In the genomic region with DNA sequence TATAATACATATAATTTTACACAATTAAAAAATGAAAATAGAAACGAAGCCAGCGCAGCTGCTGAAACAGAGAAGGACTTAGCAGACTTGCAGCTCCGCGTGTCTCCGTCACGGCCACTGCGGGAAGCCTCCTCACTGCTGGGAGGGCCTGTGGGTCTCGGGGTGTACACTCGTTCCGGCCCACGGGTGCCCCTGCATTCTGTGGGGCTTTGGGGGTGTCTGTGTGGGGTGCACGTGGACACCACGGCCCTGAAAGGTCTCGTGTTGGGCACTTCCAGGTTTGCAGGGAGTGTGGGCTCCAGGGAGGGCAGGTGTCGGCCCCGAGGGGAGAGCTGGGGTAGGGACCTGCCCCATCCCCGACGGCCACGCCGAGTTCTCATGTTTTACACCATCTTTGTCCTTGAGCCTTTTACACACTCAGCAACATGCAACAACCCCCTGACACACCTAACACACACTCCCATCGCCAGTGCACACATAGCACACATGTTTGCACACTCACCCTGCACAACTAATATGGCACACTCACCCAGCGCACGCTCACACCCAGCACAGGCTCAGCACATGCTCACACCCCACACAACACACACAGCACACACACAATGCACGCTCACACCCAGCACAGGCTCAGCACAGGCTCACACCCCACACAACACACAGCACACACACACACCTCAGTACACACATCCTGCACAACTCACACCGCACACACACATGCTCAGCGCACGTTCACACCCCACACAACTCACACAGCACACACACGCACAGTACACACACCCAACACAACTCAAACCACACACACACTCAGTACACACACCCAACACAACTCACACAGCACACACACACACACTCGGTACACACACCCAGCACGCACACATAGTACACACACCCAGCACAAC, we compare ENCODE assay signal across 2 cellular contexts.
A peak's percentile ranks its signal among the peaks of the same experiment; 100 is the strongest.
TF ChIP-seq lines count a peak whose summit lies in the region.

No MANE protein-coding gene starts in this region.

TF ChIP-seq in WTC11, 78 proteins besides CTCF, POLR2A, EP300 and RAD21:
- TF ChIP-seq, protein P1, sequence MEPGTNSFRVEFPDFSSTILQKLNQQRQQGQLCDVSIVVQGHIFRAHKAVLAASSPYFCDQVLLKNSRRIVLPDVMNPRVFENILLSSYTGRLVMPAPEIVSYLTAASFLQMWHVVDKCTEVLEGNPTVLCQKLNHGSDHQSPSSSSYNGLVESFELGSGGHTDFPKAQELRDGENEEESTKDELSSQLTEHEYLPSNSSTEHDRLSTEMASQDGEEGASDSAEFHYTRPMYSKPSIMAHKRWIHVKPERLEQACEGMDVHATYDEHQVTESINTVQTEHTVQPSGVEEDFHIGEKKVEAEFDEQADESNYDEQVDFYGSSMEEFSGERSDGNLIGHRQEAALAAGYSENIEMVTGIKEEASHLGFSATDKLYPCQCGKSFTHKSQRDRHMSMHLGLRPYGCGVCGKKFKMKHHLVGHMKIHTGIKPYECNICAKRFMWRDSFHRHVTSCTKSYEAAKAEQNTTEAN (CRISPR knock-in tag; IDR thresholded peaks at IDR 0.05), result peak; percentile 18; the same call in 1 of the 2 replicates
- no peak for TF ChIP-seq SP1 (CRISPR knock-in tag; conservative IDR thresholded peaks at IDR 0.05)
- no peak for TF ChIP-seq ATF1 (CRISPR knock-in tag; IDR thresholded peaks at IDR 0.05)

TF ChIP-seq in HepG2, 621 proteins besides CTCF, POLR2A, EP300 and RAD21:
- TF ChIP-seq, protein P2, sequence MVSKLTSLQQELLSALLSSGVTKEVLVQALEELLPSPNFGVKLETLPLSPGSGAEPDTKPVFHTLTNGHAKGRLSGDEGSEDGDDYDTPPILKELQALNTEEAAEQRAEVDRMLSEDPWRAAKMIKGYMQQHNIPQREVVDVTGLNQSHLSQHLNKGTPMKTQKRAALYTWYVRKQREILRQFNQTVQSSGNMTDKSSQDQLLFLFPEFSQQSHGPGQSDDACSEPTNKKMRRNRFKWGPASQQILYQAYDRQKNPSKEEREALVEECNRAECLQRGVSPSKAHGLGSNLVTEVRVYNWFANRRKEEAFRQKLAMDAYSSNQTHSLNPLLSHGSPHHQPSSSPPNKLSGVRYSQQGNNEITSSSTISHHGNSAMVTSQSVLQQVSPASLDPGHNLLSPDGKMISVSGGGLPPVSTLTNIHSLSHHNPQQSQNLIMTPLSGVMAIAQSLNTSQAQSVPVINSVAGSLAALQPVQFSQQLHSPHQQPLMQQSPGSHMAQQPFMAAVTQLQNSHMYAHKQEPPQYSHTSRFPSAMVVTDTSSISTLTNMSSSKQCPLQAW (CRISPR knock-in tag; IDR thresholded peaks at IDR 0.05), result no peak
- TF ChIP-seq EZH2 (conservative IDR thresholded peaks at IDR 0.05; ENCODE audit: low read depth, low read length), result 0 out of 2 replicates have a peak, but pooled peaks have one; percentile 29
- TF ChIP-seq, protein P3, sequence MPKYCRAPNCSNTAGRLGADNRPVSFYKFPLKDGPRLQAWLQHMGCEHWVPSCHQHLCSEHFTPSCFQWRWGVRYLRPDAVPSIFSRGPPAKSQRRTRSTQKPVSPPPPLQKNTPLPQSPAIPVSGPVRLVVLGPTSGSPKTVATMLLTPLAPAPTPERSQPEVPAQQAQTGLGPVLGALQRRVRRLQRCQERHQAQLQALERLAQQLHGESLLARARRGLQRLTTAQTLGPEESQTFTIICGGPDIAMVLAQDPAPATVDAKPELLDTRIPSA (CRISPR knock-in tag; IDR thresholded peaks at IDR 0.05; ENCODE audit: borderline replicate concordance), result no peak
- TF ChIP-seq, protein P4, sequence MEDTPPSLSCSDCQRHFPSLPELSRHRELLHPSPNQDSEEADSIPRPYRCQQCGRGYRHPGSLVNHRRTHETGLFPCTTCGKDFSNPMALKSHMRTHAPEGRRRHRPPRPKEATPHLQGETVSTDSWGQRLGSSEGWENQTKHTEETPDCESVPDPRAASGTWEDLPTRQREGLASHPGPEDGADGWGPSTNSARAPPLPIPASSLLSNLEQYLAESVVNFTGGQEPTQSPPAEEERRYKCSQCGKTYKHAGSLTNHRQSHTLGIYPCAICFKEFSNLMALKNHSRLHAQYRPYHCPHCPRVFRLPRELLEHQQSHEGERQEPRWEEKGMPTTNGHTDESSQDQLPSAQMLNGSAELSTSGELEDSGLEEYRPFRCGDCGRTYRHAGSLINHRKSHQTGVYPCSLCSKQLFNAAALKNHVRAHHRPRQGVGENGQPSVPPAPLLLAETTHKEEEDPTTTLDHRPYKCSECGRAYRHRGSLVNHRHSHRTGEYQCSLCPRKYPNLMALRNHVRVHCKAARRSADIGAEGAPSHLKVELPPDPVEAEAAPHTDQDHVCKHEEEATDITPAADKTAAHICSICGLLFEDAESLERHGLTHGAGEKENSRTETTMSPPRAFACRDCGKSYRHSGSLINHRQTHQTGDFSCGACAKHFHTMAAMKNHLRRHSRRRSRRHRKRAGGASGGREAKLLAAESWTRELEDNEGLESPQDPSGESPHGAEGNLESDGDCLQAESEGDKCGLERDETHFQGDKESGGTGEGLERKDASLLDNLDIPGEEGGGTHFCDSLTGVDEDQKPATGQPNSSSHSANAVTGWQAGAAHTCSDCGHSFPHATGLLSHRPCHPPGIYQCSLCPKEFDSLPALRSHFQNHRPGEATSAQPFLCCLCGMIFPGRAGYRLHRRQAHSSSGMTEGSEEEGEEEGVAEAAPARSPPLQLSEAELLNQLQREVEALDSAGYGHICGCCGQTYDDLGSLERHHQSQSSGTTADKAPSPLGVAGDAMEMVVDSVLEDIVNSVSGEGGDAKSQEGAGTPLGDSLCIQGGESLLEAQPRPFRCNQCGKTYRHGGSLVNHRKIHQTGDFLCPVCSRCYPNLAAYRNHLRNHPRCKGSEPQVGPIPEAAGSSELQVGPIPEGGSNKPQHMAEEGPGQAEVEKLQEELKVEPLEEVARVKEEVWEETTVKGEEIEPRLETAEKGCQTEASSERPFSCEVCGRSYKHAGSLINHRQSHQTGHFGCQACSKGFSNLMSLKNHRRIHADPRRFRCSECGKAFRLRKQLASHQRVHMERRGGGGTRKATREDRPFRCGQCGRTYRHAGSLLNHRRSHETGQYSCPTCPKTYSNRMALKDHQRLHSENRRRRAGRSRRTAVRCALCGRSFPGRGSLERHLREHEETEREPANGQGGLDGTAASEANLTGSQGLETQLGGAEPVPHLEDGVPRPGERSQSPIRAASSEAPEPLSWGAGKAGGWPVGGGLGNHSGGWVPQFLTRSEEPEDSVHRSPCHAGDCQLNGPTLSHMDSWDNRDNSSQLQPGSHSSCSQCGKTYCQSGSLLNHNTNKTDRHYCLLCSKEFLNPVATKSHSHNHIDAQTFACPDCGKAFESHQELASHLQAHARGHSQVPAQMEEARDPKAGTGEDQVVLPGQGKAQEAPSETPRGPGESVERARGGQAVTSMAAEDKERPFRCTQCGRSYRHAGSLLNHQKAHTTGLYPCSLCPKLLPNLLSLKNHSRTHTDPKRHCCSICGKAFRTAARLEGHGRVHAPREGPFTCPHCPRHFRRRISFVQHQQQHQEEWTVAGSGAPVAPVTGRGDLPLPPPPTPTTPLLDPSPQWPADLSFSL (CRISPR knock-in tag; IDR thresholded peaks at IDR 0.05), result peak; percentile 87
- TF ChIP-seq ZBTB20 (CRISPR knock-in tag; IDR thresholded peaks at IDR 0.05; ENCODE audit: borderline replicate concordance, low read depth), result no peak
